Comparison of ENCODE assay signal across 1 cellular context in the genomic region with DNA sequence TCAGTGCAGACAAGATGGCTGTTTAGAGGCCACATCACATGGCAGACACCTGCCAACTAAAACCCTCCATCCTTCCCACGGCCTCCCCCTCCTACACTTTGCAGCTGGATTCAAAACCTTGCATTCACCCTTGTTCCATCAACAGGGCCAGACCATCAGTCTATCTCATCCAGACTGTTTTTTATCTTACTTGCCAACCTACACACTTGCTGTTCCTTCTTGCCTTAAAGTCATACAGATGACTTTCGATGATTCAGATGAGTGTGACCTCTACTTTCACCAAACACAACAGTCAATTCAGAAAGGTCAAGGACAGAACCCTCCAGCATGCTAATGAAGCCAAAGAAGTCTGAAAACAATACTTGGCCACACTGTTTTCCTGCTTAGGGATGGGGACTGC. TPM values are rescaled to one million over a fixed set of nuclear protein-coding genes. Genes with fewer than 3 reads are reported as not detected.
"Had no signal": no experiment of that assay in that cellular context is flagged by ENCODE, and none has a peak within 500 bp of the region (broad histone marks: within the 10 kb centered on the region; RNA-seq: fewer than 3 reads in every experiment).

No MANE protein-coding gene starts in this region.

RNA-seq across cellular contexts. Expression of gene IGSF3, which starts 29.9 kb away (rescaled TPM):
- total RNA-seq: OCI-LY7 had no signal
